Comparison of ENCODE assay signal across 1 cellular context in genomic region chr1:56424744-56425493, GRCh38.
TF ChIP-seq lines count a peak whose summit lies in the region.

No MANE protein-coding gene starts in this region.

TF ChIP-seq in HepG2, 621 proteins besides CTCF, POLR2A, EP300 and RAD21 (continued from another document):
- TF ChIP-seq ARID5B (CRISPR knock-in tag; IDR thresholded peaks at IDR 0.05), result peak; percentile 30; the same call in 1 of the 2 replicates
- TF ChIP-seq NONO (IDR thresholded peaks at IDR 0.05), result no peak
- TF ChIP-seq NONO (CRISPR knock-in tag; conservative IDR thresholded peaks at IDR 0.05), result no peak
- peak; percentile 25 for TF ChIP-seq XRCC5 (optimal IDR thresholded peaks at IDR 0.05; ENCODE audit: low read length)
- TF ChIP-seq PAX8 (CRISPR knock-in tag; IDR thresholded peaks at IDR 0.05; ENCODE audit: borderline replicate concordance), result no peak
- TF ChIP-seq, protein P1, sequence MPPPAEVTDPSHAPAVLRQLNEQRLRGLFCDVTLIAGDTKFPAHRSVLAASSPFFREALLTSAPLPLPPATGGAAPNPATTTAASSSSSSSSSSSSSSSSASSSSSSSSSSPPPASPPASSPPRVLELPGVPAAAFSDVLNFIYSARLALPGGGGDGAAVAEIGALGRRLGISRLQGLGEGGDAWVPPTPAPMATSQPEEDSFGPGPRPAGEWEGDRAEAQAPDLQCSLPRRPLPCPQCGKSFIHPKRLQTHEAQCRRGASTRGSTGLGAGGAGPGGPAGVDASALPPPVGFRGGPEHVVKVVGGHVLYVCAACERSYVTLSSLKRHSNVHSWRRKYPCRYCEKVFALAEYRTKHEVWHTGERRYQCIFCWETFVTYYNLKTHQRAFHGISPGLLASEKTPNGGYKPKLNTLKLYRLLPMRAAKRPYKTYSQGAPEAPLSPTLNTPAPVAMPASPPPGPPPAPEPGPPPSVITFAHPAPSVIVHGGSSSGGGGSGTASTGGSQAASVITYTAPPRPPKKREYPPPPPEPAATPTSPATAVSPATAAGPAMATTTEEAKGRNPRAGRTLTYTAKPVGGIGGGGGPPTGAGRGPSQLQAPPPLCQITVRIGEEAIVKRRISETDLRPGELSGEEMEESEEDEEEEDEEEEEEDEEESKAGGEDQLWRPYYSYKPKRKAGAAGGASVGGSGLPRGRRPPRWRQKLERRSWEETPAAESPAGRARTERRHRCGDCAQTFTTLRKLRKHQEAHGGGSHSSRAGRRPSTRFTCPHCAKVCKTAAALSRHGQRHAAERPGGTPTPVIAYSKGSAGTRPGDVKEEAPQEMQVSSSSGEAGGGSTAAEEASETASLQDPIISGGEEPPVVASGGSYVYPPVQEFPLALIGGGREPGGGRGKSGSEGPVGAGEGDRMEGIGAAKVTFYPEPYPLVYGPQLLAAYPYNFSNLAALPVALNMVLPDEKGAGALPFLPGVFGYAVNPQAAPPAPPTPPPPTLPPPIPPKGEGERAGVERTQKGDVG (CRISPR knock-in tag; IDR thresholded peaks at IDR 0.05; ENCODE audit: borderline replicate concordance), result no peak
- TF ChIP-seq PREB (CRISPR knock-in tag; IDR thresholded peaks at IDR 0.05), result no peak
- no peak for TF ChIP-seq GATAD2A (CRISPR knock-in tag; IDR thresholded peaks at IDR 0.05)
- peak; percentile 45; the same call in 1 of the 2 replicates for TF ChIP-seq SALL1 (CRISPR knock-in tag; IDR thresholded peaks at IDR 0.05)
- TF ChIP-seq AHDC1 (CRISPR knock-in tag; IDR thresholded peaks at IDR 0.05; ENCODE audit: borderline replicate concordance), result 0 out of 2 replicates have a peak, but pooled peaks have one; percentile 32
- TF ChIP-seq ZNF749 (CRISPR knock-in tag; IDR thresholded peaks at IDR 0.05; ENCODE audit: borderline replicate concordance), result no peak
- peak; percentile 62 for TF ChIP-seq NFIC (IDR thresholded peaks at IDR 0.05; ENCODE audit: low read length)
- TF ChIP-seq, protein P2, sequence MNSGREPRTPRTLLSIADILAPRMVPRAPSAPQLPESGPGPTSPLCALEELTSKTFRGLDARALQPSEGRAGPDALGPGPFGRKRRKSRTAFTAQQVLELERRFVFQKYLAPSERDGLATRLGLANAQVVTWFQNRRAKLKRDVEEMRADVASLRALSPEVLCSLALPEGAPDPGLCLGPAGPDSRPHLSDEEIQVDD (CRISPR knock-in tag; IDR thresholded peaks at IDR 0.05; ENCODE audit: borderline replicate concordance), result no peak
- TF ChIP-seq, protein P3, sequence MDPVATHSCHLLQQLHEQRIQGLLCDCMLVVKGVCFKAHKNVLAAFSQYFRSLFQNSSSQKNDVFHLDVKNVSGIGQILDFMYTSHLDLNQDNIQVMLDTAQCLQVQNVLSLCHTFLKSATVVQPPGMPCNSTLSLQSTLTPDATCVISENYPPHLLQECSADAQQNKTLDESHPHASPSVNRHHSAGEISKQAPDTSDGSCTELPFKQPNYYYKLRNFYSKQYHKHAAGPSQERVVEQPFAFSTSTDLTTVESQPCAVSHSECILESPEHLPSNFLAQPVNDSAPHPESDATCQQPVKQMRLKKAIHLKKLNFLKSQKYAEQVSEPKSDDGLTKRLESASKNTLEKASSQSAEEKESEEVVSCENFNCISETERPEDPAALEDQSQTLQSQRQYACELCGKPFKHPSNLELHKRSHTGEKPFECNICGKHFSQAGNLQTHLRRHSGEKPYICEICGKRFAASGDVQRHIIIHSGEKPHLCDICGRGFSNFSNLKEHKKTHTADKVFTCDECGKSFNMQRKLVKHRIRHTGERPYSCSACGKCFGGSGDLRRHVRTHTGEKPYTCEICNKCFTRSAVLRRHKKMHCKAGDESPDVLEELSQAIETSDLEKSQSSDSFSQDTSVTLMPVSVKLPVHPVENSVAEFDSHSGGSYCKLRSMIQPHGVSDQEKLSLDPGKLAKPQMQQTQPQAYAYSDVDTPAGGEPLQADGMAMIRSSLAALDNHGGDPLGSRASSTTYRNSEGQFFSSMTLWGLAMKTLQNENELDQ (CRISPR knock-in tag; IDR thresholded peaks at IDR 0.05; ENCODE audit: borderline replicate concordance), result no peak
- no peak for TF ChIP-seq AKAP8 (CRISPR knock-in tag; IDR thresholded peaks at IDR 0.05)
- TF ChIP-seq MAFK (conservative IDR thresholded peaks at IDR 0.05 in 1 of 2, IDR thresholded peaks at IDR 0.05 in 1 of 2; ENCODE audit: low read length in 2 of 2), result peak in 1 of 2 experiments; percentile 37; a peak in 2 of 4 replicates
- no peak for TF ChIP-seq ZNF432 (CRISPR knock-in tag; IDR thresholded peaks at IDR 0.05; ENCODE audit: borderline replicate concordance)
- TF ChIP-seq ARNTL (CRISPR knock-in tag; IDR thresholded peaks at IDR 0.05), result no peak
- 0 out of 2 replicates have a peak, but pooled peaks have one; percentile 3 for TF ChIP-seq MAFF (IDR thresholded peaks at IDR 0.05; ENCODE audit: low read depth, low read length)
- TF ChIP-seq JUND (CRISPR knock-in tag; IDR thresholded peaks at IDR 0.05), result 0 out of 2 replicates have a peak, but pooled peaks have one; percentile 32
- TF ChIP-seq FOSL2 (CRISPR knock-in tag; IDR thresholded peaks at IDR 0.05), result peak; percentile 89
- TF ChIP-seq EZH2 (conservative IDR thresholded peaks at IDR 0.05; ENCODE audit: low read depth, low read length), result no peak
- no peak for TF ChIP-seq ZNF484 (CRISPR knock-in tag; IDR thresholded peaks at IDR 0.05; ENCODE audit: borderline replicate concordance, low read depth)
- TF ChIP-seq ZBTB42 (CRISPR knock-in tag; IDR thresholded peaks at IDR 0.05), result no peak
- peak; percentile 64 for TF ChIP-seq ZMYM3 (CRISPR knock-in tag; IDR thresholded peaks at IDR 0.05)
- no peak for TF ChIP-seq DDIT3 (CRISPR knock-in tag; IDR thresholded peaks at IDR 0.05)
- TF ChIP-seq, protein P4, sequence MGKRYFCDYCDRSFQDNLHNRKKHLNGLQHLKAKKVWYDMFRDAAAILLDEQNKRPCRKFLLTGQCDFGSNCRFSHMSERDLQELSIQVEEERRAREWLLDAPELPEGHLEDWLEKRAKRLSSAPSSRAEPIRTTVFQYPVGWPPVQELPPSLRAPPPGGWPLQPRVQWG (CRISPR knock-in tag; IDR thresholded peaks at IDR 0.05; ENCODE audit: borderline replicate concordance, low read depth), result no peak
- no peak for TF ChIP-seq CHD4 (IDR thresholded peaks at IDR 0.05; ENCODE audit: borderline replicate concordance, low read length)
